Comparison of ENCODE assay signal across 1 cellular context in genomic region chr11:128330203-128330602, GRCh38.
TF ChIP-seq lines count a peak whose summit lies in the region.

No MANE protein-coding gene starts in this region.

TF ChIP-seq in HEK293T, 16 proteins besides CTCF, POLR2A, EP300 and RAD21 (continued from another document):
- no peak for TF ChIP-seq PKNOX1 (IDR thresholded peaks at IDR 0.05)
- no peak for TF ChIP-seq HDGF (IDR thresholded peaks at IDR 0.05; ENCODE audit: borderline replicate concordance)
- TF ChIP-seq LEF1 (IDR thresholded peaks at IDR 0.05; ENCODE audit: borderline replicate concordance) = no peak
- no peak for TF ChIP-seq SP1 (IDR thresholded peaks at IDR 0.05)
